In the genomic region with DNA sequence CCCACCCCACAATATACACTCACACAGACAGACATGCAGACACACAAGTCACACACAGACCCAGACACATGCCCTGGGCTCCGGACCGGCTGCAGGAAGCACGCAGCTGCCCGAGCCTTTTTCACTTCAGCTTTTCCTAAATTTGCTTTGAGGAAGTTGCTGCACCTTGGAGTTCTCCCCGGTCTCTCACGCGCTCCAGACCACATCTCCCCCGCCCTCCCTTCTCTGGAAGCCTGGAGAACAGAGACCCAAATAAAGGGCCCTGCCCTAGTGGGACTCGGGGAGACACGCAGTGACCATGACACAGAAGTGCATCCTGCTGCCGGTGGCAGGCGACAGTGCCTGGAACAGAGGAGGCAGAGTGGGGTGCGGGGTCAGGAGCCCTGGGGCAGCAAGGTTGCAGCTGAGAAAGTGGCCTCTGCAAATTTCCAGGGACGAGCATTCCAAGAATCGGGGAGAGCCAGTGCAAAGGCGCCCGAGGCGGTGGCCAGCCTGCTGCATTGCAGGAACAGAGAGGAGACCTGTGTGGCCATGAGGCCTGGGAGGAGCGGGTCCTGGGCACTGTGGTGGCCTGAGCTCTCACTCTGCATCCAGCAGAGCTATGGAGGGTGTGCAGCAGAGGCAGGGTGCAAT, we compare ENCODE assay signal across 9 cellular contexts. TPM values are rescaled to one million over a fixed set of nuclear protein-coding genes. Genes with fewer than 3 reads are reported as not detected.
A peak's percentile ranks its signal among the peaks of the same experiment; 100 is the strongest.
DNase-seq lines count a peak whose midpoint lies in the region; ATAC-seq and TF ChIP-seq lines count a peak whose summit lies in the region.
"Had no signal": no experiment of that assay in that cellular context is flagged by ENCODE, and none has a peak within 500 bp of the region (broad histone marks: within the 10 kb centered on the region; RNA-seq: fewer than 3 reads in every experiment).

No MANE protein-coding gene starts in this region.

- no peaks in the 10 kb centered on the region for H3K36me3 Mint-ChIP-seq in nephron progenitor cell (ENCODE audit: low read depth)

- no peaks in the 10 kb centered on the region for H3K36me3 ChIP-seq in BLaER1 treated with 17β-estradiol and CSF1 and Interleukin-3, amounts not matched to agents 10 nM and 100 nM
- H3K36me3 ChIP-seq in esophagus squamous epithelium = no peaks in the 10 kb centered on the region

- H3K4me2 ChIP-seq in BLaER1 treated with 17β-estradiol and CSF1 and Interleukin-3, amounts not matched to agents 10 nM and 100 nM = peak overlapping the region; percentile 56 to 96 (median 83)

- peak in 1 of 4 donors; percentile 2 for TF ChIP-seq POLR2A in esophagus squamous epithelium (IDR thresholded peaks at IDR 0.05)

- H3K9me3 ChIP-seq in BLaER1 treated with 17β-estradiol and CSF1 and Interleukin-3, amounts not matched to agents 10 nM and 100 nM (replicated peaks in 1 of 11) = no peaks in the 10 kb centered on the region
- H3K9me3 ChIP-seq in esophagus squamous epithelium = no peaks in the 10 kb centered on the region

- H3K27me3 Mint-ChIP-seq in nephron progenitor cell (ENCODE audit: low read depth, poor library complexity) = peaks cover 17% of the 10 kb centered on the region

- H3K4me1 Mint-ChIP-seq in nephron progenitor cell = peaks cover 42% of the 10 kb centered on the region

- peaks cover 0 to 44% (median 10%) of the 10 kb centered on the region in 11 experiments; a peak in 13 of 22 replicates for H4K20me1 ChIP-seq in BLaER1 treated with 17β-estradiol and CSF1 and Interleukin-3, amounts not matched to agents 10 nM and 100 nM

- H3K9ac ChIP-seq in BLaER1 treated with 17β-estradiol and CSF1 and Interleukin-3, amounts not matched to agents 10 nM and 100 nM = peak overlapping the region in 10 of 11 experiments; percentile 14 to 64 (median 41); a peak in 12 of 22 replicates

- H3K9me3 Mint-ChIP-seq in nephron progenitor cell = peaks cover 7% of the 10 kb centered on the region

- DNase-seq in NOMO-1 treated with DMSO at 0.1 percent for 48 hours (lab: John Stamatoyannopoulos, UW; ENCODE audit: unreplicated experiment) (peak; percentile 73), esophagus squamous epithelium (lab: John Stamatoyannopoulos, UW) (no peak), nephron progenitor cell (no peak), RKO (ENCODE audit: low spot score) (no peak), NCI-H446 treated with DMSO at 0.1 percent for 48 hours (lab: John Stamatoyannopoulos, UW) (no peak)

- WGBS in esophagus squamous epithelium, 2 donors = 31 to 40% methylated on average over 10 to 14 of the region's 19 CpGs

- peak overlapping the region; percentile 52 for H3K4me3 Mint-ChIP-seq in nephron progenitor cell

- peaks cover 29 to 53% (median 41%) of the 10 kb centered on the region in 10 experiments for H3K4me1 ChIP-seq in BLaER1 treated with 17β-estradiol and CSF1 and Interleukin-3, amounts not matched to agents 10 nM and 100 nM
- H3K4me1 ChIP-seq in esophagus squamous epithelium = peaks cover 8 to 48% (median 18%) of the 10 kb centered on the region in 3 donors

- TF ChIP-seq CTCF in esophagus squamous epithelium (IDR thresholded peaks at IDR 0.05) (no peak), nephron progenitor cell (IDR thresholded peaks at IDR 0.05) (no peak)

- intact Hi-C loops in esophagus squamous epithelium (cut with DNase I) = no loop called here

- H3K27me3 ChIP-seq in BLaER1 treated with 17β-estradiol and CSF1 and Interleukin-3, amounts not matched to agents 10 nM and 100 nM = no peaks in the 10 kb centered on the region
- H3K27me3 ChIP-seq in esophagus squamous epithelium = peaks cover 0 to 30% (median 0%) of the 10 kb centered on the region in 4 donors

- peak overlapping the region; percentile 92 for H3K27ac Mint-ChIP-seq in nephron progenitor cell

- peak overlapping the region in 5 of 10 experiments; percentile 21 to 45 (median 33); a peak in 7 of 20 replicates for H3K4me3 ChIP-seq in BLaER1 treated with 17β-estradiol and CSF1 and Interleukin-3, amounts not matched to agents 10 nM and 100 nM
- peak overlapping the region in 1 of 4 donors; percentile 44 for H3K4me3 ChIP-seq in esophagus squamous epithelium

- no peak for ATAC-seq in HG03354 (IDR thresholded peaks at IDR 0.05; ENCODE audit: poor library complexity, severe bottlenecking, unreplicated experiment)
- no peak for ATAC-seq in GM21390 (IDR thresholded peaks at IDR 0.05; ENCODE audit: unreplicated experiment)

- peak overlapping the region in 8 of 11 experiments; percentile 22 to 72 (median 60); a peak in 14 of 22 replicates for H3K27ac ChIP-seq in BLaER1 treated with 17β-estradiol and CSF1 and Interleukin-3, amounts not matched to agents 10 nM and 100 nM
- peak overlapping the region in 3 of 4 donors; percentile 49 to 76 (median 67) for H3K27ac ChIP-seq in esophagus squamous epithelium
- H3K27ac ChIP-seq: VCaP had no signal

RNA-seq across cellular contexts. Expression of a gene that starts 19.1 kb away (rescaled TPM):
- 1,000 to 10,000 TPM; 1,469 to 2,891 (median 2,008) TPM for total RNA-seq in esophagus squamous epithelium

RNA-seq across cellular contexts. Expression of a gene that starts 49.5 kb away (rescaled TPM):
- total RNA-seq in esophagus squamous epithelium = 10 to 100 TPM; 13.3 to 35.5 (median 21.5) TPM

RNA-seq across cellular contexts. Expression of a gene that starts 55.5 kb away (rescaled TPM):
- 1 to 10 TPM; 1.2 to 6.3 (median 3.7) TPM for total RNA-seq in esophagus squamous epithelium
